Comparison of ENCODE assay signal across 1 cellular context in the genomic region with DNA sequence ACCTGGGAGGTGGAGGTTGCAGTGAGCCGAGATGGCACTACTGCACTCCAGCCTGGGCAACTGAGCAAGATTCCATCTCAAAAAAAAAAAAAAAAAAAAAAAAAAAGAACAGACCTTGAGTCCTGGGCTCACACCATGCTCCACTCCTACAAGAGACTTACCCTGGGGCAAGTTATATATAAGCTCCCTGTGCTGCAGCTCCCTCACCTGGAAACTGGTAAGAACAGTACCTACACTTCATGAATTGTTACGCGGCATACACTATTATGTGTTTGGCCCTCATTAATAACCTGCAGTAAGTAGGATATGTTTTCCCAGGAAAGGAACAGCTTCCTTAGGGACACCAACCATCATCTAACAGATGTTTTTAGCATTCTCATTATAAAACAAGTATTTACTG.
TF ChIP-seq lines count a peak whose summit lies in the region.

No MANE protein-coding gene starts in this region.

TF ChIP-seq in WTC11, 78 proteins besides CTCF, POLR2A, EP300 and RAD21 (continued from another document):
- no peak for TF ChIP-seq MAX (CRISPR knock-in tag; IDR thresholded peaks at IDR 0.05)
